In the genomic region with DNA sequence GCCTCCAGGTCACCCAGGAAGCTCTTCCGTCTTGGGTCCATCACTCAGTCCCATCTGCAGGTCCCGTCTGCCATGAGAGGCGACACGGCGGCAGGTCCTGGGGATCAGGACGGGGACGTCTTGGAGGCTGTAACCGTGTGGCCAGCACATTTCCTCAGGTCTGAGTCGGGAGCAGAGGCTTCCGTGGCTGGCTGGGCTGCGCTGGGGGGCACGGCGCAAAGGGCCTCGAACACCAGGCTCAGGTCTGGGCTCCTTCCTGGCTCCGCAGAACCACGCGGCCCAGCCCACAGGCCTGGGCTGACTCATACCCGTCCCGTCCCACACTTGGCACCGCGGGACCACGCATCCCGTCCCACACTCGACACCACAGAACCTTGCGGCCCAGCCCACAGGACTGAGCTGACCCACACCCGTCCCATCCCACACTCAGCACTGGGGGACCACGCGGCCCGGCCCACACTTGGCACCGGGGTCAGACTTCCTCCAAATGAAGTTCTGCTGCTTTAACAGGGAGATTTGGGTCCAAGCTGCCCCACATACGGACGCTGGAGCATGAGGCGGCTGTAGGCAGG, we compare ENCODE assay signal across 27 cellular contexts.
"Had no signal": no experiment of that assay in that cellular context is flagged by ENCODE, and none has a peak within 500 bp of the region (broad histone marks: within the 10 kb centered on the region; RNA-seq: fewer than 3 reads in every experiment).

No MANE protein-coding gene starts in this region.

- H3K9me3 Mint-ChIP-seq: activated B cell treated with CpG ODN at 0.5 μM for 24 hours, type B pancreatic cell had no signal

- H3K4me3 Mint-ChIP-seq: activated B cell treated with CpG ODN at 0.5 μM for 24 hours; activated naive CD4-positive, alpha-beta T cell treated with anti-CD3 and anti-CD28 coated beads for 36 hours; activated T-cell treated with anti-CD3 and anti-CD28 coated beads, Interleukin-2, amount 50 U/mL, for 72 hours; natural killer cell treated with Interleukin-12 subunit alpha and Interleukin-12 subunit beta and Interleukin-15 and Interleukin-18, amount 100 ng/mL, for 72 hours; stimulated activated naive CD8-positive, alpha-beta T cell treated with anti-CD3 and anti-CD28 coated beads, Interleukin-15, amount 100 ng/mL, for 72 hours; T-helper 17 cell; type B pancreatic cell had no signal

- H3K4me1 ChIP-seq: gastrocnemius medialis had no signal

- H3K27me3 Mint-ChIP-seq: activated B cell treated with CpG ODN at 0.5 μM for 24 hours; natural killer cell treated with Interleukin-12 subunit alpha and Interleukin-12 subunit beta and Interleukin-15 and Interleukin-18, amount 100 ng/mL, for 72 hours; stimulated activated naive CD8-positive, alpha-beta T cell treated with anti-CD3 and anti-CD28 coated beads, Interleukin-15, amount 100 ng/mL, for 72 hours; T-helper 17 cell; type B pancreatic cell had no signal

- ATAC-seq: activated T-cell treated with anti-CD3 and anti-CD28 coated beads, Interleukin-2, amount 50 U/mL, for 72 hours; gastrocnemius medialis; left lung; mucosa of descending colon; natural killer cell treated with Interleukin-12 subunit alpha and Interleukin-12 subunit beta and Interleukin-15 and Interleukin-18, amount 100 ng/mL, for 72 hours; sciatic nerve; stimulated activated naive CD8-positive, alpha-beta T cell treated with anti-CD3 and anti-CD28 coated beads, Interleukin-15, amount 100 ng/mL, for 72 hours; T-helper 17 cell had no signal

- H3K9me3 ChIP-seq: gastrocnemius medialis, left lung, mucosa of descending colon, neutrophil had no signal

- DNase-seq: activated B cell treated with CpG ODN at 0.5 μM for 24 hours; activated CD4-positive, alpha-beta T cell treated with anti-CD3 and anti-CD28 coated beads, Interleukin-2, amount 50 U/mL, for 4 hours; activated effector memory CD4-positive, alpha-beta T cell treated with Interleukin-2 at 50 U/mL for 16 hours; activated naive CD4-positive, alpha-beta T cell treated with anti-CD3 and anti-CD28 coated beads for 36 hours; activated T-cell treated with anti-CD3 and anti-CD28 coated beads for 4 hours; activated T-cell treated with anti-CD3 and anti-CD28 coated beads, Interleukin-2, amount 50 U/mL, for 72 hours; amygdala; central memory CD4-positive, alpha-beta T cell; dermis blood vessel endothelial cell; effector CD4-positive, alpha-beta T cell; gastrocnemius medialis; glutamatergic neuron; mucosa of descending colon; stimulated activated CD4-positive, alpha-beta T cell treated with anti-CD3 and anti-CD28 coated beads, Interleukin-12 subunit alpha, Interleukin-12 subunit beta, amount 100 ng/mL, for 4 hours; stimulated activated CD4-positive, alpha-beta T cell treated with anti-CD3 and anti-CD28 coated beads, Interleukin-4, amount 100 ng/mL, for 1 hour; stimulated activated naive CD8-positive, alpha-beta T cell treated with anti-CD3 and anti-CD28 coated beads, Interleukin-15, amount 100 ng/mL, for 72 hours; substantia nigra; T-helper 17 cell; T1000 had no signal

- H3K27ac ChIP-seq: epithelial cell of prostate, gastrocnemius medialis, left lung, neutrophil had no signal

- H3K27ac Mint-ChIP-seq: activated B cell treated with CpG ODN at 0.5 μM for 24 hours, type B pancreatic cell had no signal

- H3K4me1 Mint-ChIP-seq: activated B cell treated with CpG ODN at 0.5 μM for 24 hours had no signal

- H3K36me3 Mint-ChIP-seq: natural killer cell treated with Interleukin-12 subunit alpha and Interleukin-12 subunit beta and Interleukin-15 and Interleukin-18, amount 100 ng/mL, for 72 hours had no signal

- H3K4me3 ChIP-seq: gastrocnemius medialis, left lung, lung, mucosa of descending colon, skin epidermis had no signal
